8 cellular contexts compared by ENCODE assay signal in the genomic region with DNA sequence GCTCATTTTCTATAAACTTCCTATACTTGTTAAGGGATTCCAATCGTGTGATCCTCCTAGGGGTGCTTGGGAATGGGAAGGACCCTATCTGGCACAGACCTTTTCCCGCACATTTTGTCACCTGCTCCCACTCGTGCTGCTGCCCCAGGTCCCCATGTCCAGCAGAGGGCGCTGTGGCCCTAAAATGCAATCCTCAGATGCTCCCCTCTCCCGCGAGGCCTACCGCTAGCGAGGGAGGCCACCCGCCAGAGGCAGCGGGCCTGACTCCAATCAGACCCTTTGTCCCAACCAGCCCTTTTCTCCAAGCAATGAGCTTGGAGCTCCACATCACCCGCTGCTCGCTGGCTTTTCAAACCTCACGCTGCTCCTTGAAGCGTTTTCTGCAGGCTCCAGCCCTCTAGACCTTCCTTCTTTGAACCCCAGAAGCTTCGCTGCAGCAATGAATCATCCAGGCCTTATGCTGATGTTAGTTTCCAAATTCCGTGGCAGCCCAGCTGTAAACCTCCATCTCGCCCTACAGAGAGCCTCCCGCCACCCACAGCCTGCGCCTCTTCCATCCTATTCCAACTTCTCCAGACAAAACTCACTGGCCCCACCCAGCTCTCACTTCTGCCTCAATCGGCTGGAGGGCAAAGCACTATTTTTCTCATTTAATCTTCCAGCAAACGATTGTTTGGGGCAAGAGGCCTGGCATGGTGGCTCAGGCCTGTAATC. TPM values are rescaled to one million over a fixed set of nuclear protein-coding genes. Genes with fewer than 3 reads are reported as not detected.
DNase-seq lines count a peak whose midpoint lies in the region; ATAC-seq and TF ChIP-seq lines count a peak whose summit lies in the region.

No MANE protein-coding gene starts in this region.

- peak; percentile 96 for DNase-seq in ELF-1 (ENCODE audit: low read depth, low spot score)
- peak; percentile 90 for DNase-seq in M059J (ENCODE audit: low read depth)
- peak; percentile 85 for DNase-seq in RPMI8226
- DNase-seq in activated T-helper 1 cell treated with anti-CD3 and anti-CD28 coated beads, Interleukin-2, amount 50 U/mL, for 16 hours (ENCODE audit: low read depth in 1 of 2, low spot score in 1 of 2): peak; percentile 73 to 85
- DNase-seq in fibroblast of the aortic adventitia (ENCODE audit: low read depth): peak; percentile 93
- DNase-seq in neural crest cell (ENCODE audit: low read depth, low spot score): peak; percentile 99

- peaks cover 34% of the 10 kb centered on the region for H3K4me1 Mint-ChIP-seq in neural crest cell
- H3K4me1 Mint-ChIP-seq in stimulated activated naive CD8-positive, alpha-beta T cell treated with anti-CD3 and anti-CD28 coated beads, Interleukin-15, Interleukin-2, amounts not matched to agents 100 ng/mL and 50 ng/mL, for 24 hours (ENCODE audit: low read depth): peaks cover 8% of the 10 kb centered on the region

- H3K4me3 Mint-ChIP-seq in neural crest cell: peak overlapping the region; percentile 36
- H3K4me3 Mint-ChIP-seq in stimulated activated naive CD8-positive, alpha-beta T cell treated with anti-CD3 and anti-CD28 coated beads, Interleukin-15, Interleukin-2, amounts not matched to agents 100 ng/mL and 50 ng/mL, for 24 hours: no peak overlapping the region

- no peaks in the 10 kb centered on the region for H3K27me3 Mint-ChIP-seq in neural crest cell (ENCODE audit: low read depth)
- peaks cover 15% of the 10 kb centered on the region for H3K27me3 Mint-ChIP-seq in stimulated activated naive CD8-positive, alpha-beta T cell treated with anti-CD3 and anti-CD28 coated beads, Interleukin-15, Interleukin-2, amounts not matched to agents 100 ng/mL and 50 ng/mL, for 24 hours

- H3K9me3 Mint-ChIP-seq in neural crest cell: peaks cover 5% of the 10 kb centered on the region
- no peaks in the 10 kb centered on the region for H3K9me3 Mint-ChIP-seq in stimulated activated naive CD8-positive, alpha-beta T cell treated with anti-CD3 and anti-CD28 coated beads, Interleukin-15, Interleukin-2, amounts not matched to agents 100 ng/mL and 50 ng/mL, for 24 hours

- no peaks in the 10 kb centered on the region for H3K36me3 Mint-ChIP-seq in neural crest cell (ENCODE audit: low read depth)
- no peaks in the 10 kb centered on the region for H3K36me3 Mint-ChIP-seq in stimulated activated naive CD8-positive, alpha-beta T cell treated with anti-CD3 and anti-CD28 coated beads, Interleukin-15, Interleukin-2, amounts not matched to agents 100 ng/mL and 50 ng/mL, for 24 hours (ENCODE audit: low read depth)

- peak overlapping the region; percentile 28 for H3K4me3 ChIP-seq in fibroblast of the aortic adventitia (ENCODE audit: low read depth, low read length)

- peak; percentile 96 for TF ChIP-seq CTCF in fibroblast of the aortic adventitia (IDR thresholded peaks at IDR 0.05; ENCODE audit: insufficient read depth, low read length)
- peak; percentile 98 for TF ChIP-seq CTCF in neural crest cell (conservative IDR thresholded peaks at IDR 0.05)

- peak overlapping the region; percentile 98 for H3K27ac Mint-ChIP-seq in neural crest cell (ENCODE audit: unreplicated experiment)
- peak overlapping the region; percentile 59 for H3K27ac Mint-ChIP-seq in stimulated activated naive CD8-positive, alpha-beta T cell treated with anti-CD3 and anti-CD28 coated beads, Interleukin-15, Interleukin-2, amounts not matched to agents 100 ng/mL and 50 ng/mL, for 24 hours

- ATAC-seq in GM19455 (IDR thresholded peaks at IDR 0.05; ENCODE audit: unreplicated experiment): no peak

RNA-seq across cellular contexts. Expression of a gene that starts 23.6 kb away (rescaled TPM):
- total RNA-seq in M059J (2014; rRNA removed; shearing (Covaris generic)): 22.4 and 41.3 TPM in 2 replicates
- total RNA-seq in fibroblast of the aortic adventitia (ENCODE audit: low replicate concordance) (1.8 and 16.4 TPM in 2 replicates), neural crest cell (93.5 and 96.2 TPM in 2 replicates)

RNA-seq across cellular contexts. Expression of a gene that starts 30.5 kb away (rescaled TPM):
- total RNA-seq in M059J (2014; rRNA removed; shearing (Covaris generic)): 9.2 and 17.1 TPM in 2 replicates
- total RNA-seq in fibroblast of the aortic adventitia (ENCODE audit: low replicate concordance) (23.3 and 29.4 TPM in 2 replicates), neural crest cell (47.0 and 52.9 TPM in 2 replicates)
